In genomic region chr14:68403191-68403781, GRCh38 we compare ENCODE assay signal across 13 cellular contexts.
DNase-seq lines count a peak whose midpoint lies in the region; ATAC-seq and TF ChIP-seq lines count a peak whose summit lies in the region.
"Had no signal": no experiment of that assay in that cellular context is flagged by ENCODE, and none has a peak within 500 bp of the region (broad histone marks: within the 10 kb centered on the region; RNA-seq: fewer than 3 reads in every experiment).

No MANE protein-coding gene starts in this region.

- no peaks in the 10 kb centered on the region for H4K20me1 ChIP-seq in BLaER1 treated with 17β-estradiol and CSF1 and Interleukin-3, amounts not matched to agents 10 nM and 100 nM

- H3K36me3 Mint-ChIP-seq in IgD-negative memory B cell, result peaks cover 4% of the 10 kb centered on the region
- H3K36me3 Mint-ChIP-seq: WTC11 had no signal

- no peaks in the 10 kb centered on the region for H3K27me3 ChIP-seq in BLaER1 treated with 17β-estradiol and CSF1 and Interleukin-3, amounts not matched to agents 10 nM and 100 nM
- H3K27me3 ChIP-seq in psoas muscle (ENCODE audit: insufficient read depth in 3 of 3, low read length in 2 of 3), result no peaks in the 10 kb centered on the region
- H3K27me3 ChIP-seq: neural progenitor cell had no signal

- no peaks in the 10 kb centered on the region for H3K9me3 Mint-ChIP-seq in IgD-negative memory B cell
- H3K9me3 Mint-ChIP-seq: endodermal cell, neural progenitor cell, WTC11 had no signal

- intact Hi-C loops in psoas muscle (cut with DNase I), result no loop called here

- no peak for ATAC-seq in psoas muscle
- no peak for ATAC-seq in HG03460 (IDR thresholded peaks at IDR 0.05; ENCODE audit: unreplicated experiment)
- ATAC-seq in HG03135 (IDR thresholded peaks at IDR 0.05; ENCODE audit: unreplicated experiment), result no peak
- ATAC-seq: WTC11 had no signal

- no peak overlapping the region for H3K4me3 ChIP-seq in BLaER1 treated with 17β-estradiol and CSF1 and Interleukin-3, amounts not matched to agents 10 nM and 100 nM
- H3K4me3 ChIP-seq in psoas muscle, result no peak overlapping the region
- H3K4me3 ChIP-seq: neural progenitor cell had no signal

- H3K4me1 Mint-ChIP-seq in IgD-negative memory B cell, result peaks cover 63 to 82% (median 75%) of the 10 kb centered on the region in 3 donors

- DNase-seq in epithelial cell of prostate (ENCODE audit: low read depth, low spot score) (no peak), psoas muscle (no peak), cerebellar cortex (ENCODE audit: low spot score) (no peak), NCI-H2227 (lab: John Stamatoyannopoulos, UW; ENCODE audit: unreplicated experiment) (no peak)
- DNase-seq: endodermal cell, NCI-H2081 treated with DMSO at 0.1 percent for 48 hours, RPMI8226 had no signal

- peak overlapping the region; percentile 84 to 96 (median 93) for H3K27ac Mint-ChIP-seq in IgD-negative memory B cell
- H3K27ac Mint-ChIP-seq: endodermal cell, neural progenitor cell, WTC11 had no signal

- no peak for TF ChIP-seq CTCF in psoas muscle (IDR thresholded peaks at IDR 0.05)

- peak overlapping the region; percentile 34 to 97 (median 88); a peak in 20 of 22 replicates for H3K27ac ChIP-seq in BLaER1 treated with 17β-estradiol and CSF1 and Interleukin-3, amounts not matched to agents 10 nM and 100 nM
- H3K27ac ChIP-seq in epithelial cell of prostate (peak overlapping the region; percentile 94), psoas muscle (peak overlapping the region; percentile 2)
- H3K27ac ChIP-seq: neural progenitor cell had no signal

- H3K9me3 ChIP-seq in BLaER1 treated with 17β-estradiol and CSF1 and Interleukin-3, amounts not matched to agents 10 nM and 100 nM (replicated peaks in 1 of 11), result no peaks in the 10 kb centered on the region
- H3K9me3 ChIP-seq in psoas muscle, result no peaks in the 10 kb centered on the region

- H3K27me3 Mint-ChIP-seq in IgD-negative memory B cell, result no peaks in the 10 kb centered on the region

- no peaks in the 10 kb centered on the region for H3K36me3 ChIP-seq in BLaER1 treated with 17β-estradiol and CSF1 and Interleukin-3, amounts not matched to agents 10 nM and 100 nM
- no peaks in the 10 kb centered on the region for H3K36me3 ChIP-seq in psoas muscle (ENCODE audit: insufficient read depth in 1 of 2, low read depth in 1 of 2)
- H3K36me3 ChIP-seq: neural progenitor cell had no signal

- peak overlapping the region; percentile 74 to 89 (median 82) for H3K4me2 ChIP-seq in BLaER1 treated with 17β-estradiol and CSF1 and Interleukin-3, amounts not matched to agents 10 nM and 100 nM
- H3K4me2 ChIP-seq: neural progenitor cell had no signal

- peaks cover 81 to 96% (median 93%) of the 10 kb centered on the region in 10 experiments for H3K4me1 ChIP-seq in BLaER1 treated with 17β-estradiol and CSF1 and Interleukin-3, amounts not matched to agents 10 nM and 100 nM
- H3K4me1 ChIP-seq in psoas muscle, result peaks cover 34% of the 10 kb centered on the region

- H3K4me3 Mint-ChIP-seq in IgD-negative memory B cell, result peak overlapping the region in 3 of 4 donors; percentile 41 to 91 (median 73)
- H3K4me3 Mint-ChIP-seq: endodermal cell, neural progenitor cell, WTC11 had no signal

- WGBS in psoas muscle, 3 donors, result 61 to 68% (median 64%) methylated on average over 4 of the region's 4 CpGs

- H3K9ac ChIP-seq in BLaER1 treated with 17β-estradiol and CSF1 and Interleukin-3, amounts not matched to agents 10 nM and 100 nM, result peak overlapping the region in 7 of 11 experiments; percentile 11 to 77 (median 65); a peak in 10 of 22 replicates
- H3K9ac ChIP-seq: neural progenitor cell had no signal

Comparison
In these comparisons a context has a peak if more than half of its experiments do, and no peak if none do; other contexts are left out.
1. H3K27ac ChIP-seq: peak in every context shown above with its lines; median percentile 94 in epithelial cell of prostate; 88 in BLaER1 treated with 17β-estradiol and CSF1 and Interleukin-3, amounts not matched to agents 10 nM and 100 nM; 2 in psoas muscle.